Comparison of ENCODE assay signal across 11 cellular contexts in genomic region chr2:33212151-33212550, GRCh38.
DNase-seq lines count a peak whose midpoint lies in the region; ATAC-seq and TF ChIP-seq lines count a peak whose summit lies in the region.
"Had no signal": no experiment of that assay in that cellular context is flagged by ENCODE, and none has a peak within 500 bp of the region (broad histone marks: within the 10 kb centered on the region; RNA-seq: fewer than 3 reads in every experiment).

No MANE protein-coding gene starts in this region.

- no peaks in the 10 kb centered on the region for H3K9me3 ChIP-seq in ascending aorta
- no peaks in the 10 kb centered on the region for H3K9me3 ChIP-seq in right atrium auricular region
- H3K9me3 ChIP-seq in stomach = no peaks in the 10 kb centered on the region
- no peaks in the 10 kb centered on the region for H3K9me3 ChIP-seq in gastrocnemius medialis
- H3K9me3 ChIP-seq: esophagus squamous epithelium, testis had no signal

- WGBS in stomach, 5 donors = 34 to 52% (median 43%) methylated on average over 3 of the region's 3 CpGs

- peak overlapping the region; percentile 99 for H3K27ac Mint-ChIP-seq in HFFc6

- H3K27me3 ChIP-seq in ascending aorta = no peaks in the 10 kb centered on the region
- no peaks in the 10 kb centered on the region for H3K27me3 ChIP-seq in right atrium auricular region
- H3K27me3 ChIP-seq in stomach = no peaks in the 10 kb centered on the region
- no peaks in the 10 kb centered on the region for H3K27me3 ChIP-seq in gastrocnemius medialis
- H3K27me3 ChIP-seq: esophagus squamous epithelium, testis had no signal

- H3K36me3 ChIP-seq in ascending aorta (no peaks in the 10 kb centered on the region), right atrium auricular region (peaks cover 7% of the 10 kb centered on the region), stomach (no peaks in the 10 kb centered on the region), gastrocnemius medialis (no peaks in the 10 kb centered on the region)
- H3K36me3 ChIP-seq: esophagus squamous epithelium had no signal

- TF ChIP-seq CTCF in HFFc6 (IDR thresholded peaks at IDR 0.05) = no peak
- TF ChIP-seq CTCF in ascending aorta (IDR thresholded peaks at IDR 0.05) = no peak
- TF ChIP-seq CTCF in right atrium auricular region (IDR thresholded peaks at IDR 0.05) = no peak
- no peak for TF ChIP-seq CTCF in stomach (IDR thresholded peaks at IDR 0.05)
- TF ChIP-seq CTCF in gastrocnemius medialis (IDR thresholded peaks at IDR 0.05 in 4 of 5, conservative IDR thresholded peaks at IDR 0.05 in 1 of 5) = no peak

- H3K4me3 Mint-ChIP-seq in HFFc6 = peak overlapping the region; percentile 65

- TF ChIP-seq POLR2A in stomach (IDR thresholded peaks at IDR 0.05) = no peak
- TF ChIP-seq POLR2A in gastrocnemius medialis (IDR thresholded peaks at IDR 0.05) = no peak

- DNase-seq in HFFc6 = peak; percentile 90
- DNase-seq in ascending aorta (ENCODE audit: low spot score in 2 of 2) = peak; percentile 33 to 84
- peak; percentile 66 for DNase-seq in right atrium auricular region (ENCODE audit: low spot score)
- DNase-seq in stomach = no peak
- DNase-seq in NCI-H2081 (lab: John Stamatoyannopoulos, UW) = no peak
- DNase-seq in gastrocnemius medialis = no peak
- DNase-seq: activated effector memory CD4-positive, alpha-beta T cell treated with anti-CD3 and anti-CD28 coated beads, Interleukin-2, amount 50 U/mL, for 16 hours; esophagus squamous epithelium; testis had no signal

- TF ChIP-seq EP300 in stomach (IDR thresholded peaks at IDR 0.05) = no peak

- peak overlapping the region; percentile 87 to 95 for H3K27ac ChIP-seq in ascending aorta
- H3K27ac ChIP-seq in right atrium auricular region = peak overlapping the region; percentile 47 to 79
- peak overlapping the region; percentile 7 to 76 (median 71) for H3K27ac ChIP-seq in stomach
- no peak overlapping the region for H3K27ac ChIP-seq in gastrocnemius medialis

- H3K27me3 Mint-ChIP-seq in HFFc6 (ENCODE audit: insufficient read depth) = no peaks in the 10 kb centered on the region; the same call in none of the 2 replicates

- H3K36me3 Mint-ChIP-seq in HFFc6 (ENCODE audit: low read depth) = peaks cover 59% of the 10 kb centered on the region

- H3K4me3 ChIP-seq in ascending aorta = no peak overlapping the region
- H3K4me3 ChIP-seq in right atrium auricular region = no peak overlapping the region
- no peak overlapping the region for H3K4me3 ChIP-seq in stomach
- H3K4me3 ChIP-seq in gastrocnemius medialis = no peak overlapping the region
- H3K4me3 ChIP-seq: esophagus squamous epithelium, testis had no signal

- in situ Hi-C loops in gastrocnemius medialis (cut with MboI; ENCODE audit: low sequenced_read_pairs in 4 of 4) = no loop called here

- H3K4me1 ChIP-seq in ascending aorta (peaks cover 17 to 75% of the 10 kb centered on the region in 2 donors), right atrium auricular region (peaks cover 0 to 65% of the 10 kb centered on the region in 2 donors), stomach (peaks cover 0 to 83% (median 47%) of the 10 kb centered on the region in 4 donors), gastrocnemius medialis (peaks cover 7 to 13% of the 10 kb centered on the region in 2 donors)

- H3K9me3 Mint-ChIP-seq in HFFc6 = 0 out of 2 replicates have a peak, but pooled peaks cover 3% of the 10 kb centered on the region

- H3K4me1 Mint-ChIP-seq in HFFc6 (ENCODE audit: low read depth) = peaks cover 100% of the 10 kb centered on the region

- intact Hi-C loops in ascending aorta (cut with DNase I) = loop anchor here (2.0 to 5.0 kb wide), 4 partner anchors 65 to 150 kb away; no protein-coding TSS in a partner anchor
- intact Hi-C loops in stomach (cut with DNase I; ENCODE audit: low total_unique reads) = no loop called here
- intact Hi-C loops in gastrocnemius medialis (cut with DNase I; ENCODE audit: low total_unique reads) = no loop called here

- ATAC-seq in HG03378 (IDR thresholded peaks at IDR 0.05; ENCODE audit: unreplicated experiment) = no peak
- ATAC-seq in HG02759 (IDR thresholded peaks at IDR 0.05; ENCODE audit: unreplicated experiment) = no peak
- ATAC-seq in gastrocnemius medialis = no peak

Comparison
In these comparisons a context has a peak if more than half of its experiments do, and no peak if none do; other contexts are left out.
1. DNase-seq: peak in HFFc6 (single experiment), ascending aorta (2 of 2) and right atrium auricular region (single experiment); none in stomach (single experiment), NCI-H2081 (0 of 2) and gastrocnemius medialis (0 of 2).
2. H3K27ac ChIP-seq: peak in ascending aorta (2 of 2), right atrium auricular region (2 of 2) and stomach (5 of 5); none in gastrocnemius medialis (0 of 4).